8 cellular contexts compared by ENCODE assay signal in genomic region chr22:30421695-30422480, GRCh38. TPM values are rescaled to one million over a fixed set of nuclear protein-coding genes. Genes with fewer than 3 reads are reported as not detected.
DNase-seq lines count a peak whose midpoint lies in the region; ATAC-seq and TF ChIP-seq lines count a peak whose summit lies in the region.

No MANE protein-coding gene starts in this region.

- H3K9me3 ChIP-seq in CD4-positive, alpha-beta T cell (ENCODE audit: control insufficient read depth, low read length): no peaks in the 10 kb centered on the region
- H3K9me3 ChIP-seq in ectodermal cell (ENCODE audit: control insufficient read depth, low read length): no peaks in the 10 kb centered on the region
- no peaks in the 10 kb centered on the region for H3K9me3 ChIP-seq in neural cell (ENCODE audit: low read length)

- intact Hi-C loops in CD4-positive, alpha-beta T cell (cut with DNase I, micrococcal nuclease): loop anchor here in 1 of 2 experiments (10.0 kb wide), 1 partner anchor 587 kb away; the partner anchor contains the start of gene ASCC2

- H3K4me3 ChIP-seq in ectodermal cell (ENCODE audit: insufficient read depth, low read depth, low read length) (peak overlapping the region; percentile 83), neural cell (ENCODE audit: low read length) (peak overlapping the region; percentile 83)

- no peak for TF ChIP-seq CTCF in CD4-positive, alpha-beta T cell (IDR thresholded peaks at IDR 0.05)
- TF ChIP-seq CTCF in neural cell (IDR thresholded peaks at IDR 0.05; ENCODE audit: poor library complexity, severe bottlenecking): no peak

- peak overlapping the region; percentile 98 for H3K27ac Mint-ChIP-seq in CD4-positive, alpha-beta T cell

- CTCF ChIA-PET in CD4-positive, alpha-beta T cell (lab: Charles Lee): interaction anchor here (4.5 to 6.1 kb wide), 2 partner anchors 28 to 134 kb away, joined by 22 to 63 read pairs; partner anchors contain the start of gene SEC14L2

- peaks cover 11% of the 10 kb centered on the region for H3K36me3 ChIP-seq in ectodermal cell (ENCODE audit: control insufficient read depth, insufficient read depth, low read length)
- H3K36me3 ChIP-seq in neural cell (ENCODE audit: insufficient read depth, low read length): no peaks in the 10 kb centered on the region

- WGBS in ectodermal cell, 2 experiments: 82 to 85% methylated on average over 8 of the region's 8 CpGs

- H3K4me2 ChIP-seq in neural cell (ENCODE audit: low read length): no peak overlapping the region

- H3K27me3 Mint-ChIP-seq in CD4-positive, alpha-beta T cell: no peaks in the 10 kb centered on the region

- peaks cover 50% of the 10 kb centered on the region for H3K4me1 Mint-ChIP-seq in CD4-positive, alpha-beta T cell (ENCODE audit: low read depth)

- peaks cover 18% of the 10 kb centered on the region for H3K4me1 ChIP-seq in ectodermal cell (ENCODE audit: control insufficient read depth, insufficient read depth, low read length)

- H3K9me3 Mint-ChIP-seq in CD4-positive, alpha-beta T cell: no peaks in the 10 kb centered on the region

- no peaks in the 10 kb centered on the region for H3K9me2 ChIP-seq in neural cell (ENCODE audit: insufficient read depth, low read length)

- TF ChIP-seq EP300 in neural cell (conservative IDR thresholded peaks at IDR 0.05; ENCODE audit: poor library complexity, severe bottlenecking): no peak

- H3K4me3 Mint-ChIP-seq in CD4-positive, alpha-beta T cell: peak overlapping the region; percentile 99

- no peak overlapping the region for H2AFZ ChIP-seq in neural cell (ENCODE audit: low read depth, low read length)

- TF ChIP-seq RAD21 in neural cell (conservative IDR thresholded peaks at IDR 0.05): no peak

- no peak for DNase-seq in CD4-positive, alpha-beta T cell
- DNase-seq in OCI-M1 (lab: John Stamatoyannopoulos, UW) (peak; percentile 90), NCI-H2196 (lab: John Stamatoyannopoulos, UW; ENCODE audit: unreplicated experiment) (no peak), DMS153 (lab: John Stamatoyannopoulos, UW) (no peak), HK-2 (ENCODE audit: unreplicated experiment) (no peak)

- no peak for ATAC-seq in CD4-positive, alpha-beta T cell (ENCODE audit: poor library complexity)
- no peak for ATAC-seq in GM21447 (IDR thresholded peaks at IDR 0.05; ENCODE audit: unreplicated experiment)

- no peaks in the 10 kb centered on the region for H3K27me3 ChIP-seq in CD4-positive, alpha-beta T cell (ENCODE audit: control insufficient read depth, insufficient read depth, low read length)
- H3K27me3 ChIP-seq in ectodermal cell (ENCODE audit: control insufficient read depth, insufficient read depth, low read length, poor library complexity, severe bottlenecking): no peaks in the 10 kb centered on the region
- H3K27me3 ChIP-seq in neural cell (ENCODE audit: insufficient read depth, low read depth, low read length): no peaks in the 10 kb centered on the region

- no peaks in the 10 kb centered on the region for H3F3A ChIP-seq in neural cell (ENCODE audit: insufficient read depth, low read length, poor library complexity, severe bottlenecking)

- H3K9ac ChIP-seq in neural cell (ENCODE audit: low read length): no peak overlapping the region

- POLR2A ChIA-PET in CD4-positive, alpha-beta T cell (lab: Charles Lee): interaction anchor here (0.7 to 6.0 kb wide), 6 partner anchors 9 to 31 kb away, joined by 3 to 112 read pairs (median 52); partner anchors contain the start of gene SEC14L2

- no peaks in the 10 kb centered on the region for H4K20me1 ChIP-seq in neural cell (ENCODE audit: insufficient read depth)

- H3K79me2 ChIP-seq in neural cell (replicated peaks; ENCODE audit: insufficient read depth, low read length): no peaks in the 10 kb centered on the region

- H3K27ac ChIP-seq in CD4-positive, alpha-beta T cell (ENCODE audit: low read depth, low read length): no peak overlapping the region
- peak overlapping the region; percentile 75 for H3K27ac ChIP-seq in ectodermal cell (ENCODE audit: insufficient read depth, low read depth, low read length, poor library complexity, severe bottlenecking)
- no peak overlapping the region for H3K27ac ChIP-seq in neural cell (ENCODE audit: low read length)

- H3K36me3 Mint-ChIP-seq in CD4-positive, alpha-beta T cell (ENCODE audit: low read depth): peaks cover 74% of the 10 kb centered on the region

TF ChIP-seq in neural cell, 6 proteins besides CTCF, POLR2A, EP300 and RAD21:
- TF ChIP-seq TAF1 (IDR thresholded peaks at IDR 0.05; ENCODE audit: low read depth) (no peak), SMC3 (conservative IDR thresholded peaks at IDR 0.05; ENCODE audit: poor library complexity) (no peak), REST (IDR thresholded peaks at IDR 0.05; ENCODE audit: borderline replicate concordance) (no peak)

RNA-seq across cellular contexts. Expression of gene MTFP1, which starts 3.7 kb away (rescaled TPM):
- 10 to 100 TPM; 37.2 to 38.0 TPM for total RNA-seq in CD4-positive, alpha-beta T cell
- polyA plus RNA-seq in ectodermal cell (2013, experiment 1 of 4): 37.2 TPM
- 32.0 TPM for polyA plus RNA-seq in ectodermal cell (2013, experiment 2 of 4)
- 25.7 TPM for polyA plus RNA-seq in ectodermal cell (2013, experiment 3 of 4)
- 26.7 TPM for polyA plus RNA-seq in ectodermal cell (2013, experiment 4 of 4)
- polyA plus RNA-seq in neural cell: 3.2 and 8.1 TPM in 2 replicates
- 1.9 and 3.2 TPM in 2 replicates for polyA minus RNA-seq in neural cell

RNA-seq across cellular contexts. Expression of gene SEC14L2, which starts 25.1 kb away (rescaled TPM):
- total RNA-seq in CD4-positive, alpha-beta T cell: 10 to 100 TPM; 74.6 to 79.8 TPM
- polyA plus RNA-seq in ectodermal cell (2013, experiment 1 of 4): 6.9 TPM
- 8.9 TPM for polyA plus RNA-seq in ectodermal cell (2013, experiment 2 of 4)
- polyA plus RNA-seq in ectodermal cell (2013, experiment 3 of 4): 5.9 TPM
- polyA plus RNA-seq in ectodermal cell (2013, experiment 4 of 4): 9.4 TPM
- 2.0 and 2.7 TPM in 2 replicates for polyA plus RNA-seq in neural cell
- polyA minus RNA-seq in neural cell: 4.9 and 5.8 TPM in 2 replicates

RNA-seq across cellular contexts. Expression of gene RNF215, which starts 34.7 kb away (rescaled TPM):
- 1 to 10 TPM; 4.6 to 4.9 TPM for total RNA-seq in CD4-positive, alpha-beta T cell
- polyA plus RNA-seq in ectodermal cell (2013, experiment 1 of 4): 25.0 TPM
- 26.4 TPM for polyA plus RNA-seq in ectodermal cell (2013, experiment 2 of 4)
- polyA plus RNA-seq in ectodermal cell (2013, experiment 3 of 4): 22.4 TPM
- polyA plus RNA-seq in ectodermal cell (2013, experiment 4 of 4): 28.3 TPM
- polyA plus RNA-seq in neural cell: 28.3 and 40.5 TPM in 2 replicates
- 13.0 and 15.3 TPM in 2 replicates for polyA minus RNA-seq in neural cell

RNA-seq across cellular contexts. Expression of gene SEC14L3, which starts 49.9 kb away (rescaled TPM):
- total RNA-seq in CD4-positive, alpha-beta T cell: not detected
- not detected for polyA plus RNA-seq in ectodermal cell (2013, experiment 1 of 4)
- polyA plus RNA-seq in ectodermal cell (2013, experiment 2 of 4): not detected
- polyA plus RNA-seq in ectodermal cell (2013, experiment 3 of 4): not detected
- polyA plus RNA-seq in ectodermal cell (2013, experiment 4 of 4): not detected
- polyA plus RNA-seq in neural cell: not detected in 2 replicates
- polyA minus RNA-seq in neural cell: not detected in 2 replicates
